In the genomic region with DNA sequence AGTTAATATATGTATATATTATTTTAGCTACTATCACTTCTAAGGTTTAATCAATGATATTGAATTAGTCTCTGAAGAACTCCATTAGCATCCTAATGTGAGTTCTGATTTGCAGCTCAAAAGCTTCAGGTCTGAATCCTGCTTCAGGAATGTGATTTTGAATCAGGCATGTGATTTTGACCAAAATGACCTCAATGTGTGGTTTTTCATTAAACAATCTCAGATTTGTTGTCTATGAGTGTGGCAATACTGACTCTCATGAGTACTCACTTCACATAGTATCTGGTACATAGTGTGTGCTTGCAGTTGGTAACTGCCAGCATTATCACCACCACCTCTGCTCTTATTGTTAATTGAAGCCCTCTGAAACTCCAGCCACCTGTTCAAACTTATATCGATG, we compare ENCODE assay signal across 30 cellular contexts.
"Had no signal": no experiment of that assay in that cellular context is flagged by ENCODE, and none has a peak within 500 bp of the region (broad histone marks: within the 10 kb centered on the region; RNA-seq: fewer than 3 reads in every experiment).

No MANE protein-coding gene starts in this region.

- H3K36me3 Mint-ChIP-seq: activated naive CD4-positive, alpha-beta T cell treated with anti-CD3 and anti-CD28 coated beads, Interleukin-2, amount 10 ng/mL, durations not matched to agents 7 days and 5 days; activated naive CD8-positive, alpha-beta T cell treated with anti-CD3 and anti-CD28 coated beads, Interleukin-2, amount 10 ng/mL, durations not matched to agents 7 days and 5 days; naive thymus-derived CD4-positive, alpha-beta T cell had no signal

- FAIRE-seq: endothelial cell of umbilical vein, pancreas had no signal

- H3K9me3 ChIP-seq: ascending aorta, heart right ventricle, left ventricle myocardium inferior, pancreas, psoas muscle, right atrium auricular region, suprapubic skin, tibial artery, upper lobe of right lung had no signal

- H3K36me3 ChIP-seq: ascending aorta, heart right ventricle, left ventricle myocardium inferior, pancreas, right atrium auricular region, suprapubic skin, tibial artery, upper lobe of right lung had no signal

- H3K4me3 Mint-ChIP-seq: activated naive CD4-positive, alpha-beta T cell treated with anti-CD3 and anti-CD28 coated beads, Interleukin-2, amount 10 ng/mL, durations not matched to agents 7 days and 5 days; activated naive CD8-positive, alpha-beta T cell treated with anti-CD3 and anti-CD28 coated beads, Interleukin-2, amount 10 ng/mL, durations not matched to agents 7 days and 5 days; activated T-helper 1 cell treated with anti-CD3 and anti-CD28 coated beads, Interleukin-12 subunit alpha, Interleukin-12 subunit beta, Interleukin-2, Interleukin-4 antibody, amounts not matched to agents 30 ng/mL and 10 ng/mL and 1 ng/mL, durations not matched to agents 14 hours and 24 hours and 36 hours; effector memory CD8-positive, alpha-beta T cell; naive thymus-derived CD4-positive, alpha-beta T cell; neural crest cell; stimulated activated naive B cell treated with anti-CD40 and anti-IgM and Interleukin-4, amounts not matched to agents 10 μg/mL and 1 μg/mL and 100 μg/mL, for 72 hours had no signal

- H3K4me1 ChIP-seq: ascending aorta, foreskin keratinocyte, left ventricle myocardium inferior, pancreas, psoas muscle, right atrium auricular region, suprapubic skin, tibial artery, upper lobe of right lung had no signal

- DNase-seq: activated CD4-positive, alpha-beta T cell treated with anti-CD3 and anti-CD28 coated beads for 4 hours; activated CD4-positive, alpha-beta T cell treated with anti-CD3 and anti-CD28 coated beads, Interleukin-2, amount 50 U/mL, for 48 hours; activated CD8-positive, alpha-beta memory T cell treated with anti-CD3 and anti-CD28 coated beads for 24 hours; activated effector memory CD4-positive, alpha-beta T cell treated with anti-CD3 and anti-CD28 coated beads, Interleukin-2, amount 50 U/mL, for 16 hours; activated naive CD4-positive, alpha-beta T cell treated with anti-CD3 and anti-CD28 coated beads, Interleukin-2, amount 10 ng/mL, durations not matched to agents 7 days and 5 days; activated naive CD8-positive, alpha-beta T cell treated with anti-CD3 and anti-CD28 coated beads, Interleukin-2, amount 10 ng/mL, durations not matched to agents 7 days and 5 days; cerebellar nuclear complex; dorsolateral prefrontal cortex; effector memory CD8-positive, alpha-beta T cell; heart right ventricle; left ventricle myocardium inferior; midbrain; naive thymus-derived CD4-positive, alpha-beta T cell; nucleus accumbens; pancreas; psoas muscle; stimulated activated CD4-positive, alpha-beta T cell treated with anti-CD3 and anti-CD28 coated beads, Interleukin-15, amount 100 ng/mL, for 24 hours; stimulated activated CD4-positive, alpha-beta T cell treated with anti-CD3 and anti-CD28 coated beads, Interleukin-2, amount 100 ng/mL, for 24 hours; stimulated activated naive B cell treated with anti-CD40 and anti-IgM and Interleukin-4, amounts not matched to agents 10 μg/mL and 1 μg/mL and 100 μg/mL, for 72 hours; T-helper 1 cell; tibial artery; upper lobe of right lung had no signal

- H3K27me3 Mint-ChIP-seq: activated naive CD4-positive, alpha-beta T cell treated with anti-CD3 and anti-CD28 coated beads, Interleukin-2, amount 10 ng/mL, durations not matched to agents 7 days and 5 days; activated naive CD8-positive, alpha-beta T cell treated with anti-CD3 and anti-CD28 coated beads, Interleukin-2, amount 10 ng/mL, durations not matched to agents 7 days and 5 days; effector memory CD8-positive, alpha-beta T cell; stimulated activated naive B cell treated with anti-CD40 and anti-IgM and Interleukin-4, amounts not matched to agents 10 μg/mL and 1 μg/mL and 100 μg/mL, for 72 hours had no signal

- H3K4me3 ChIP-seq: ascending aorta, coronary artery, dorsolateral prefrontal cortex, heart right ventricle, left ventricle myocardium inferior, pancreas, psoas muscle, right atrium auricular region, suprapubic skin, tibial artery, upper lobe of right lung had no signal

- H3K9me3 Mint-ChIP-seq: activated naive CD4-positive, alpha-beta T cell treated with anti-CD3 and anti-CD28 coated beads, Interleukin-2, amount 10 ng/mL, durations not matched to agents 7 days and 5 days; activated naive CD8-positive, alpha-beta T cell treated with anti-CD3 and anti-CD28 coated beads, Interleukin-2, amount 10 ng/mL, durations not matched to agents 7 days and 5 days; activated T-helper 1 cell treated with anti-CD3 and anti-CD28 coated beads, Interleukin-12 subunit alpha, Interleukin-12 subunit beta, Interleukin-2, Interleukin-4 antibody, amounts not matched to agents 30 ng/mL and 10 ng/mL and 1 ng/mL, durations not matched to agents 14 hours and 24 hours and 36 hours; neural crest cell had no signal

- H3K4me1 Mint-ChIP-seq: activated naive CD4-positive, alpha-beta T cell treated with anti-CD3 and anti-CD28 coated beads, Interleukin-2, amount 10 ng/mL, durations not matched to agents 7 days and 5 days; activated naive CD8-positive, alpha-beta T cell treated with anti-CD3 and anti-CD28 coated beads, Interleukin-2, amount 10 ng/mL, durations not matched to agents 7 days and 5 days; naive thymus-derived CD4-positive, alpha-beta T cell; neural crest cell had no signal

- H3K27me3 ChIP-seq: ascending aorta, dorsolateral prefrontal cortex, foreskin keratinocyte, heart right ventricle, pancreas, right atrium auricular region, suprapubic skin, tibial artery, upper lobe of right lung had no signal

- H3K27ac ChIP-seq: ascending aorta, coronary artery, dorsolateral prefrontal cortex, foreskin keratinocyte, heart right ventricle, left ventricle myocardium inferior, pancreas, psoas muscle, right atrium auricular region, suprapubic skin, tibial artery, upper lobe of right lung had no signal

- H3K27ac Mint-ChIP-seq: activated naive CD4-positive, alpha-beta T cell treated with anti-CD3 and anti-CD28 coated beads, Interleukin-2, amount 10 ng/mL, durations not matched to agents 7 days and 5 days; activated naive CD8-positive, alpha-beta T cell treated with anti-CD3 and anti-CD28 coated beads, Interleukin-2, amount 10 ng/mL, durations not matched to agents 7 days and 5 days; activated T-helper 1 cell treated with anti-CD3 and anti-CD28 coated beads, Interleukin-12 subunit alpha, Interleukin-12 subunit beta, Interleukin-2, Interleukin-4 antibody, amounts not matched to agents 30 ng/mL and 10 ng/mL and 1 ng/mL, durations not matched to agents 14 hours and 24 hours and 36 hours; effector memory CD8-positive, alpha-beta T cell; naive thymus-derived CD4-positive, alpha-beta T cell; stimulated activated naive B cell treated with anti-CD40 and anti-IgM and Interleukin-4, amounts not matched to agents 10 μg/mL and 1 μg/mL and 100 μg/mL, for 72 hours had no signal
